In genomic region chr6:108798672-108799355, GRCh38 we compare ENCODE assay signal across 8 cellular contexts. TPM values are rescaled to one million over a fixed set of nuclear protein-coding genes. Genes with fewer than 3 reads are reported as not detected.
DNase-seq lines count a peak whose midpoint lies in the region.

No MANE protein-coding gene starts in this region.

- no peaks in the 10 kb centered on the region for H3K9me3 ChIP-seq in Karpas-422 (ENCODE audit: low read length)

- H3K9me2 ChIP-seq in Karpas-422 (replicated peaks; ENCODE audit: insufficient read depth, low read length) = no peaks in the 10 kb centered on the region

- no peaks in the 10 kb centered on the region for H4K20me1 ChIP-seq in Karpas-422 (ENCODE audit: insufficient read depth, low read depth, low read length)

- H2AFZ ChIP-seq in Karpas-422 (ENCODE audit: low read length) = no peak overlapping the region

- peaks cover 3% of the 10 kb centered on the region; the same call in 1 of the 2 replicates for H3K4me1 ChIP-seq in Karpas-422 (ENCODE audit: low read length)

- H3K27me3 ChIP-seq in Karpas-422 (ENCODE audit: low read length) = no peaks in the 10 kb centered on the region
- H3K27me3 ChIP-seq in H7 (ENCODE audit: control insufficient read depth, insufficient read depth, low read length) = no peaks in the 10 kb centered on the region

- no peak overlapping the region for H3K9ac ChIP-seq in Karpas-422 (ENCODE audit: low read length)

- no peak overlapping the region for H3K4me3 ChIP-seq in Karpas-422 (ENCODE audit: low read length)
- no peak overlapping the region for H3K4me3 ChIP-seq in H7 (ENCODE audit: insufficient read depth, low read depth, low read length)

- DNase-seq in activated CD4-positive, CD25-positive, alpha-beta regulatory T cell (lab: John Stamatoyannopoulos, UW) = peak in 3 of 4 experiments; percentile 3 to 6 (median 5)
- DNase-seq in activated CD4-positive, CD25-positive, alpha-beta regulatory T cell treated with anti-CD3 and anti-CD28 coated beads, Interleukin-2, amount 50 U/mL, for 72 hours = no peak
- DNase-seq in activated naive CD4-positive, alpha-beta T cell treated with anti-CD3 and anti-CD28 coated beads, Interleukin-2, amount 50 U/mL, for 16 hours = peak; percentile 34
- DNase-seq in midbrain (lab: John Stamatoyannopoulos, UW) (peak; percentile 22), substantia nigra (lab: John Stamatoyannopoulos, UW) (peak in 22 of 49 donors; percentile 9 to 60 (median 26)), NCI-H2029 treated with DMSO at 0.1 percent for 48 hours (lab: John Stamatoyannopoulos, UW) (no peak), Karpas-422 (no peak), H7 (no peak)

- H3K27ac ChIP-seq in substantia nigra (ENCODE audit: low read depth, low read length, poor library complexity, severe bottlenecking) (peak overlapping the region; percentile 33), Karpas-422 (ENCODE audit: low read length) (no peak overlapping the region)

- H3K36me3 ChIP-seq in Karpas-422 (ENCODE audit: insufficient read depth, low read length) = no peaks in the 10 kb centered on the region
- no peaks in the 10 kb centered on the region for H3K36me3 ChIP-seq in H7 (replicated peaks; ENCODE audit: control insufficient read depth, insufficient read depth, low read length)

- no peak overlapping the region for H3K4me2 ChIP-seq in Karpas-422 (ENCODE audit: low read depth, low read length, poor library complexity, severe bottlenecking)

- no peaks in the 10 kb centered on the region for H3K79me2 ChIP-seq in Karpas-422 (ENCODE audit: low read length)

RNA-seq across cellular contexts. Expression of gene ARMC2, which starts 49.4 kb away (rescaled TPM):
- total RNA-seq in Karpas-422 (2014; rRNA removed; shearing (Covaris generic); ENCODE audit: low replicate concordance) = 1.0 and 1.2 TPM in 2 replicates
- total RNA-seq in H7 (2014; rRNA removed; shearing (Covaris generic)) = 1.3 and 2.6 TPM in 2 replicates

Comparison
In these comparisons a context has a peak if more than half of its experiments do, and no peak if none do; other contexts are left out.
1. DNase-seq: peak in activated CD4-positive, CD25-positive, alpha-beta regulatory T cell (3 of 4), activated naive CD4-positive, alpha-beta T cell treated with anti-CD3 and anti-CD28 coated beads, Interleukin-2, amount 50 U/mL, for 16 hours (single experiment) and midbrain (single experiment); none in activated CD4-positive, CD25-positive, alpha-beta regulatory T cell treated with anti-CD3 and anti-CD28 coated beads, Interleukin-2, amount 50 U/mL, for 72 hours (single experiment), NCI-H2029 treated with DMSO at 0.1 percent for 48 hours (single experiment), Karpas-422 (single experiment) and H7 (single experiment).